Comparison of ENCODE assay signal across 9 cellular contexts in genomic region chr12:57896139-57896436, GRCh38. TPM values are rescaled to one million over a fixed set of nuclear protein-coding genes. Genes with fewer than 3 reads are reported as not detected.
DNase-seq lines count a peak whose midpoint lies in the region; ATAC-seq and TF ChIP-seq lines count a peak whose summit lies in the region.
"Had no signal": no experiment of that assay in that cellular context is flagged by ENCODE, and none has a peak within 500 bp of the region (broad histone marks: within the 10 kb centered on the region; RNA-seq: fewer than 3 reads in every experiment).

No MANE protein-coding gene starts in this region.

- no peaks in the 10 kb centered on the region for H3K27me3 ChIP-seq in BJ (ENCODE audit: control insufficient read depth, insufficient read depth, low read length)
- no peaks in the 10 kb centered on the region for H3K27me3 ChIP-seq in muscle layer of colon (ENCODE audit: control insufficient read depth in 1 of 2, insufficient read depth in 2 of 2, low read length in 2 of 2)

- peak overlapping the region; percentile 97 for H3K27ac ChIP-seq in muscle layer of colon (ENCODE audit: low read depth, low read length)

- CTCF ChIA-PET in BJ (lab: Yijun Ruan, JAX), result interaction anchor here (1.0 to 5.0 kb wide), 18 partner anchors 9 to 112 kb away, joined by 3 to 35 read pairs (median 8); partner anchors contain the start of genes AVIL and CTDSP2

- no peaks in the 10 kb centered on the region for H3K9me3 ChIP-seq in muscle layer of colon (ENCODE audit: low read length)

- H3K9ac ChIP-seq in muscle layer of colon (ENCODE audit: low read length), result peak overlapping the region; percentile 51

- H3K4me3 ChIP-seq in BJ (ENCODE audit: low read depth, low read length) (peak overlapping the region; percentile 37), muscle layer of colon (ENCODE audit: low read depth in 1 of 2, low read length in 2 of 2) (peak overlapping the region; percentile 52 to 63)

- 0 out of 2 replicates have a peak, but pooled peaks have one; percentile 5 for TF ChIP-seq CTCF in BJ (IDR thresholded peaks at IDR 0.05; ENCODE audit: insufficient read depth, low read depth, low read length)

- ATAC-seq in GM18505 (IDR thresholded peaks at IDR 0.05; ENCODE audit: unreplicated experiment), result no peak
- no peak for ATAC-seq in HG02884 (IDR thresholded peaks at IDR 0.05; ENCODE audit: unreplicated experiment)
- ATAC-seq: HCT116 had no signal

- DNase-seq in BJ (ENCODE audit: low read depth) (no peak), NCI-H1694 (lab: John Stamatoyannopoulos, UW) (peak; percentile 8), dermis blood vessel endothelial cell (peak; percentile 25), foreskin melanocyte (no peak), cerebellar cortex (ENCODE audit: low spot score) (no peak)

- no peak for TF ChIP-seq POLR2A in GM18505 (IDR thresholded peaks at IDR 0.05; ENCODE audit: borderline replicate concordance, extremely low read depth, insufficient read depth, insufficient read length)

- H3K4me1 ChIP-seq in muscle layer of colon (ENCODE audit: insufficient read depth, low read length), result peaks cover 71% of the 10 kb centered on the region

- H3K36me3 ChIP-seq in BJ (ENCODE audit: control insufficient read depth, insufficient read depth, low read length), result no peaks in the 10 kb centered on the region
- H3K36me3 ChIP-seq in muscle layer of colon (ENCODE audit: insufficient read depth, low read length), result no peaks in the 10 kb centered on the region

- POLR2A ChIA-PET in BJ (lab: Charles Lee), result interaction anchor here (0.6 to 2.0 kb wide), 2 partner anchors 50 to 123 kb away, joined by 5 to 13 read pairs; partner anchors contain the start of gene CTDSP2

RNA-seq across cellular contexts. Expression of gene ATP23, which starts 45.3 kb away (rescaled TPM):
- 6.7 and 10.2 TPM in 2 replicates for polyA plus RNA-seq in BJ (2011; rRNA removed)
- 3.7 and 4.9 TPM in 2 replicates for polyA minus RNA-seq in BJ (2011; rRNA and poly(A)+ RNA removed)
- 12.7 and 25.5 TPM in 2 replicates for total RNA-seq in dermis blood vessel endothelial cell

RNA-seq across cellular contexts. Expression of gene CTDSP2, which starts 49.6 kb away (rescaled TPM):
- polyA plus RNA-seq in BJ (2011; rRNA removed), result 229 and 284 TPM in 2 replicates
- polyA minus RNA-seq in BJ (2011; rRNA and poly(A)+ RNA removed), result 214 and 257 TPM in 2 replicates
- total RNA-seq in dermis blood vessel endothelial cell, result 85.4 and 140 TPM in 2 replicates

Comparison
In these comparisons a context has a peak if more than half of its experiments do, and no peak if none do; other contexts are left out.
1. DNase-seq: peak in NCI-H1694 (single experiment) and dermis blood vessel endothelial cell (single experiment); none in BJ (single experiment), foreskin melanocyte (single experiment) and cerebellar cortex (single experiment).